Comparison of ENCODE assay signal across 7 cellular contexts in genomic region chr5:97142521-97143254, GRCh38. TPM values are rescaled to one million over a fixed set of nuclear protein-coding genes. Genes with fewer than 3 reads are reported as not detected.
DNase-seq lines count a peak whose midpoint lies in the region; ATAC-seq, FAIRE-seq and TF ChIP-seq lines count a peak whose summit lies in the region.

Gene LIX1 (minus strand): TSS chr5:97142611. CDS start chr5:97142576, 35 bp downstream.

- FAIRE-seq in keratinocyte (lab: Jason Lieb, UNC), result peak; percentile 29

- H2AFZ ChIP-seq in keratinocyte (ENCODE audit: control insufficient read depth, low read length), result no peak within 1 kb of the TSS

- no peaks in the 10 kb centered on the region for H3K9me3 Mint-ChIP-seq in brain
- H3K9me3 Mint-ChIP-seq in stimulated activated naive CD8-positive, alpha-beta T cell treated with anti-CD3 and anti-CD28 coated beads, Interleukin-15, amount 100 ng/mL, for 72 hours, result no peaks in the 10 kb centered on the region

- H3K27ac ChIP-seq in keratinocyte (ENCODE audit: control insufficient read depth, insufficient read depth, low read length), result no peak within 1 kb of the TSS

- H3K4me1 ChIP-seq in NT2/D1 (ENCODE audit: insufficient read depth, insufficient read length) (no peaks in the 10 kb centered on the region), keratinocyte (ENCODE audit: control insufficient read depth, extremely low read depth, insufficient read depth, low read length) (no peaks in the 10 kb centered on the region)

- no peaks in the 10 kb centered on the region for H3K79me2 ChIP-seq in keratinocyte (ENCODE audit: control insufficient read depth, insufficient read depth, low read length)

- H3K9me1 ChIP-seq in keratinocyte (ENCODE audit: control insufficient read depth, extremely low read depth, insufficient read depth, low read length), result no peaks in the 10 kb centered on the region

- no peaks in the 10 kb centered on the region for H3K27me3 Mint-ChIP-seq in brain
- H3K27me3 Mint-ChIP-seq in stimulated activated naive CD8-positive, alpha-beta T cell treated with anti-CD3 and anti-CD28 coated beads, Interleukin-15, amount 100 ng/mL, for 72 hours, result peaks cover 15% of the 10 kb centered on the region

- peak within 1 kb of the TSS; percentile 66 to 94 (median 79) for H3K27ac Mint-ChIP-seq in brain
- H3K27ac Mint-ChIP-seq in stimulated activated naive CD8-positive, alpha-beta T cell treated with anti-CD3 and anti-CD28 coated beads, Interleukin-15, amount 100 ng/mL, for 72 hours, result no peak within 1 kb of the TSS

- H4K20me1 ChIP-seq in keratinocyte (ENCODE audit: control insufficient read depth, extremely low read depth, insufficient read depth, low read length), result no peaks in the 10 kb centered on the region

- TF ChIP-seq CTCF in brain (conservative IDR thresholded peaks at IDR 0.05) (peak; percentile 80 to 85), keratinocyte (optimal IDR thresholded peaks at IDR 0.05 in 1 of 3, IDR thresholded peaks at IDR 0.05 in 1 of 3, conservative IDR thresholded peaks at IDR 0.05 in 1 of 3; ENCODE audit: extremely low read depth in 1 of 3, insufficient read depth in 2 of 3, low read length in 3 of 3) (peak; percentile 50 to 66 (median 64))

- DNase-seq in ELR (ENCODE audit: low read depth) (peak; percentile 66), NT2/D1 (ENCODE audit: low read depth, low spot score) (peak; percentile 58), keratinocyte (ENCODE audit: low read depth, low spot score) (no peak)
- peak; percentile 20 to 31 for DNase-seq in stimulated activated naive CD8-positive, alpha-beta T cell treated with anti-CD3 and anti-CD28 coated beads, Interleukin-15, amount 100 ng/mL, for 72 hours

- H3K36me3 ChIP-seq in NT2/D1 (ENCODE audit: insufficient read depth, insufficient read length, low read length) (no peaks in the 10 kb centered on the region), keratinocyte (ENCODE audit: control insufficient read depth in 2 of 2, extremely low read depth in 1 of 2, insufficient read depth in 2 of 2, low read length in 2 of 2) (no peaks in the 10 kb centered on the region)

- H3K9me3 ChIP-seq in NT2/D1 (ENCODE audit: insufficient read depth, low read length), result no peaks in the 10 kb centered on the region
- H3K9me3 ChIP-seq in keratinocyte (ENCODE audit: control insufficient read depth, low read depth, low read length), result no peaks in the 10 kb centered on the region

- peaks cover 53% of the 10 kb centered on the region for H3K4me1 Mint-ChIP-seq in brain
- no peaks in the 10 kb centered on the region for H3K4me1 Mint-ChIP-seq in stimulated activated naive CD8-positive, alpha-beta T cell treated with anti-CD3 and anti-CD28 coated beads, Interleukin-15, amount 100 ng/mL, for 72 hours

- H3K36me3 Mint-ChIP-seq in brain, result no peaks in the 10 kb centered on the region

- H3K4me3 Mint-ChIP-seq in brain, result peak within 1 kb of the TSS; percentile 75 to 84 (median 81)
- no peak within 1 kb of the TSS for H3K4me3 Mint-ChIP-seq in stimulated activated naive CD8-positive, alpha-beta T cell treated with anti-CD3 and anti-CD28 coated beads, Interleukin-15, amount 100 ng/mL, for 72 hours

- no peak within 1 kb of the TSS for H3K9ac ChIP-seq in NT2/D1 (ENCODE audit: insufficient read length, low read depth)
- no peak within 1 kb of the TSS for H3K9ac ChIP-seq in keratinocyte (ENCODE audit: control insufficient read depth, extremely low read depth, insufficient read depth, low read length)

- dilution Hi-C loops in keratinocyte (cut with MboI; ENCODE audit: extremely low pct_ligation_motif_present, low sequenced_read_pairs), result no loop called here

- no peaks in the 10 kb centered on the region for H3K27me3 ChIP-seq in NT2/D1 (ENCODE audit: insufficient read depth, insufficient read length)
- H3K27me3 ChIP-seq in keratinocyte (ENCODE audit: control insufficient read depth, extremely low read depth, insufficient read depth, low read length), result peaks cover 8% of the 10 kb centered on the region

- no peak within 1 kb of the TSS for H3K4me2 ChIP-seq in keratinocyte (ENCODE audit: control insufficient read depth, extremely low read depth, insufficient read depth, low read depth, low read length)

- no peak within 1 kb of the TSS for H3K4me3 ChIP-seq in NT2/D1 (ENCODE audit: insufficient read length, low read depth)
- no peak within 1 kb of the TSS for H3K4me3 ChIP-seq in keratinocyte (ENCODE audit: control insufficient read depth in 2 of 3, extremely low read depth in 1 of 3, insufficient read depth in 2 of 3, low read depth in 1 of 3, low read length in 3 of 3)

- peak; percentile 80 for ATAC-seq in GM19463 (IDR thresholded peaks at IDR 0.05; ENCODE audit: unreplicated experiment)
- ATAC-seq in HG03565 (IDR thresholded peaks at IDR 0.05; ENCODE audit: unreplicated experiment), result peak; percentile 79
- peak; percentile 84 for ATAC-seq in stimulated activated naive CD8-positive, alpha-beta T cell treated with anti-CD3 and anti-CD28 coated beads, Interleukin-15, amount 100 ng/mL, for 72 hours

RNA-seq across cellular contexts. Expression of gene LIX1, which starts in this region (rescaled TPM):
- polyA plus RNA-seq in brain (ENCODE audit: insufficient read depth, low read depth, low replicate concordance) (3.0 TPM), keratinocyte (not detected in 3 replicates)
- polyA plus RNA-seq in keratinocyte (2011; ENCODE audit: low read depth), result not detected
- not detected in 2 replicates for polyA plus RNA-seq in keratinocyte (2011; cell fraction: cytosol; rRNA removed)
- not detected in 2 replicates for polyA plus RNA-seq in keratinocyte (2011; cell fraction: nucleus; rRNA removed)
- not detected in 2 replicates for polyA plus RNA-seq in keratinocyte (2012; ENCODE audit: low replicate concordance)
- polyA minus RNA-seq in keratinocyte, result not detected in 3 replicates
- polyA minus RNA-seq in keratinocyte (2011; cell fraction: cytosol; rRNA and poly(A)+ RNA removed), result not detected
- not detected in 2 replicates for polyA minus RNA-seq in keratinocyte (2011; cell fraction: nucleus; rRNA and poly(A)+ RNA removed)

Comparison
In these comparisons a context has a peak if more than half of its experiments do, and no peak if none do; other contexts are left out.
1. H3K27ac Mint-ChIP-seq: peak in brain (5 of 5); none in stimulated activated naive CD8-positive, alpha-beta T cell treated with anti-CD3 and anti-CD28 coated beads, Interleukin-15, amount 100 ng/mL, for 72 hours (0 of 2).
2. H3K4me3 Mint-ChIP-seq: peak in brain (5 of 5); none in stimulated activated naive CD8-positive, alpha-beta T cell treated with anti-CD3 and anti-CD28 coated beads, Interleukin-15, amount 100 ng/mL, for 72 hours (0 of 2).
3. Peak in every context shown above with its lines, with median percentiles within 50 percentile points of each other: ATAC-seq.